ENCODE assay signal across 22 cellular contexts in the genomic region with DNA sequence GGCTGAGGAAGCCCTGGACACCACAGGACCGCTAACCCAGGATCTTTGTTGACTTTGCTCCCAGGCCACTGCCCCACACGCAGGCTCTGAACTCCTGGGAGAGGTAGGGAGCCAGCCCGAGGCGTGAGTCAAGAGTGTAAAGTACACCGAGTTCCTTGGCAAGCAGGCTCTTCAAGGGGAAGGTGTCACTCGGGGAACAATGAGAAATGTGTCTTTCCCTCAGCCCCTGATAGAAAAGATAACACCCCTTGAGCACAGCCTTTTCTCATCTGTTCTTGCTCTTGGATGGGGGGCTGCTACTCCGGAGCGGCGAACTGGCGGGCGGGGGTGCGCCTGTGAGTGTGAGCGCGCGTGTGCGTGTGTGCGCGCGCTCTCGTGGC. TPM values are rescaled to one million over a fixed set of nuclear protein-coding genes. Genes with fewer than 3 reads are reported as not detected.
DNase-seq lines count a peak whose midpoint lies in the region; ATAC-seq and TF ChIP-seq lines count a peak whose summit lies in the region.
"Had no signal": no experiment of that assay in that cellular context is flagged by ENCODE, and none has a peak within 500 bp of the region (broad histone marks: within the 10 kb centered on the region; RNA-seq: fewer than 3 reads in every experiment).

No MANE protein-coding gene starts in this region.

- no peaks in the 10 kb centered on the region for H3K36me3 Mint-ChIP-seq in MCF 10A (ENCODE audit: insufficient read depth, unreplicated experiment)
- H3K36me3 Mint-ChIP-seq in nephron (ENCODE audit: low read depth) = no peaks in the 10 kb centered on the region
- H3K36me3 Mint-ChIP-seq: CD4-positive, alpha-beta memory T cell; immature natural killer cell had no signal

- no peak overlapping the region for H3K4me3 Mint-ChIP-seq in MCF 10A (ENCODE audit: unreplicated experiment)
- H3K4me3 Mint-ChIP-seq in nephron = peak overlapping the region; percentile 64 to 74 (median 65)
- H3K4me3 Mint-ChIP-seq: activated CD4-positive, alpha-beta T cell treated with anti-CD3 and anti-CD28 coated beads for 36 hours; immature natural killer cell had no signal

- H3K27ac ChIP-seq in breast epithelium (peak overlapping the region; percentile 62 to 72), esophagus (ENCODE audit: low read depth in 2 of 2, low read length in 1 of 2) (peak overlapping the region in 1 of 2 donors; percentile 55)
- H3K27ac ChIP-seq: tibial artery had no signal

- peak in 1 of 2 donors; percentile 72 for DNase-seq in breast epithelium (ENCODE audit: low spot score in 2 of 2)
- DNase-seq in MCF 10A (ENCODE audit: unreplicated experiment) = no peak
- no peak for DNase-seq in activated naive CD4-positive, alpha-beta T cell treated with Interleukin-2 at 50 U/mL for 16 hours
- DNase-seq in NCI-H1048 (lab: John Stamatoyannopoulos, UW) = no peak
- DNase-seq: activated CD4-positive, alpha-beta T cell treated with anti-CD3 and anti-CD28 coated beads for 36 hours; activated CD8-positive, alpha-beta memory T cell treated with anti-CD3 and anti-CD28 coated beads, Interleukin-2, amount 50 U/mL, for 48 hours; activated naive CD4-positive, alpha-beta T cell treated with anti-CD3 and anti-CD28 coated beads, Interleukin-2, amount 50 U/mL, for 16 hours; CD4-positive, alpha-beta memory T cell; immature natural killer cell; KG1; NCI-H226; nucleus accumbens; SHP77; stimulated activated CD4-positive, alpha-beta T cell treated with anti-CD3 and anti-CD28 coated beads, Interleukin-4, amount 100 ng/mL, for 24 hours; tibial artery had no signal

- H3K4me1 Mint-ChIP-seq in MCF 10A (ENCODE audit: insufficient read depth, unreplicated experiment) (no peaks in the 10 kb centered on the region), nephron (peaks cover 5% of the 10 kb centered on the region)
- H3K4me1 Mint-ChIP-seq: immature natural killer cell had no signal

- H3K9me3 Mint-ChIP-seq in MCF 10A (ENCODE audit: unreplicated experiment) (no peaks in the 10 kb centered on the region), nephron (no peaks in the 10 kb centered on the region)
- H3K9me3 Mint-ChIP-seq: CD4-positive, alpha-beta memory T cell; immature natural killer cell had no signal

- CTCF ChIA-PET in MCF 10A (lab: Yijun Ruan, JAX) = interaction anchor here (1.0 kb wide), 1 partner anchor 215 kb away, joined by 5 read pairs; no protein-coding TSS in a partner anchor

- H3K4me3 ChIP-seq in breast epithelium (peak overlapping the region in 2 of 3 donors; percentile 57 to 64), esophagus (ENCODE audit: low read depth in 1 of 2, low read length in 2 of 2) (peak overlapping the region; percentile 3 to 38)
- H3K4me3 ChIP-seq: tibial artery had no signal

- POLR2A ChIA-PET in MCF 10A (lab: Yijun Ruan, JAX) = no interaction called here

- TF ChIP-seq CTCF in breast epithelium (IDR thresholded peaks at IDR 0.05) (no peak), MCF 10A (IDR thresholded peaks at IDR 0.05; ENCODE audit: unreplicated experiment) (no peak), nephron (IDR thresholded peaks at IDR 0.05; ENCODE audit: unreplicated experiment in 3 of 3) (no peak)

- no peaks in the 10 kb centered on the region for H3K36me3 ChIP-seq in breast epithelium
- peaks cover 0 to 6% of the 10 kb centered on the region in 2 donors for H3K36me3 ChIP-seq in esophagus (ENCODE audit: control insufficient read depth in 2 of 2, insufficient read depth in 2 of 2, low read length in 1 of 2)
- H3K36me3 ChIP-seq: tibial artery had no signal

- no peak for ATAC-seq in GM21390 (IDR thresholded peaks at IDR 0.05; ENCODE audit: unreplicated experiment)
- ATAC-seq in HG02610 (IDR thresholded peaks at IDR 0.05; ENCODE audit: unreplicated experiment) = no peak
- ATAC-seq: activated CD4-positive, alpha-beta T cell treated with anti-CD3 and anti-CD28 coated beads for 36 hours had no signal

- H3K27ac Mint-ChIP-seq in MCF 10A (ENCODE audit: low read depth, unreplicated experiment) (no peak overlapping the region), nephron (no peak overlapping the region)
- H3K27ac Mint-ChIP-seq: activated CD4-positive, alpha-beta T cell treated with anti-CD3 and anti-CD28 coated beads for 36 hours; CD4-positive, alpha-beta memory T cell; immature natural killer cell had no signal

- no TSS peak for BruUV-seq in MCF 10A (replicated peaks; lab: Mats Ljungman, UMichigan)

- no peaks in the 10 kb centered on the region for H3K4me1 ChIP-seq in breast epithelium
- peaks cover 0 to 6% of the 10 kb centered on the region in 2 donors for H3K4me1 ChIP-seq in esophagus (ENCODE audit: control insufficient read depth in 2 of 2, insufficient read depth in 2 of 2, low read length in 1 of 2)

- TF ChIP-seq POLR2A in breast epithelium (IDR thresholded peaks at IDR 0.05) = no peak

- peaks cover 0 to 37% of the 10 kb centered on the region in 2 donors for H3K27me3 ChIP-seq in breast epithelium
- no peaks in the 10 kb centered on the region for H3K27me3 ChIP-seq in esophagus (ENCODE audit: control insufficient read depth in 1 of 2, insufficient read depth in 2 of 2, low read length in 2 of 2)

- H3K9me3 ChIP-seq in breast epithelium (no peaks in the 10 kb centered on the region), esophagus (ENCODE audit: control insufficient read depth in 2 of 2, insufficient read depth in 1 of 2, low read depth in 1 of 2, low read length in 1 of 2) (no peaks in the 10 kb centered on the region)
- H3K9me3 ChIP-seq: tibial artery had no signal

- 3 to 4% methylated on average over 16 to 20 of the region's 20 CpGs for WGBS in esophagus, 2 donors

- intact Hi-C loops in breast epithelium (cut with DNase I; ENCODE audit: low total_unique reads) = no loop called here
- intact Hi-C loops in MCF 10A (cut with micrococcal nuclease) = no loop called here

- H3K27me3 Mint-ChIP-seq in MCF 10A (ENCODE audit: insufficient read depth, unreplicated experiment) (peaks cover 71% of the 10 kb centered on the region), nephron (ENCODE audit: low read depth) (peaks cover 92% of the 10 kb centered on the region)

RNA-seq across cellular contexts. Expression of gene EDN3, which starts 0.5 kb away (rescaled TPM):
- 10 to 100 TPM in 1 of 3 donors, 1 to 10 TPM in 1, under 1 TPM in 1; 0.96 to 12.1 (median 6.9) TPM for total RNA-seq in breast epithelium
- total RNA-seq in MCF 10A (2022) = not detected in 2 replicates
- 10 to 100 TPM; 10.9 to 23.6 TPM for polyA plus RNA-seq in esophagus
- total RNA-seq: A673, G401, lung microvascular endothelial cell had no signal
- polyA plus RNA-seq: immature natural killer cell had no signal
